15 cellular contexts compared by ENCODE assay signal in the genomic region with DNA sequence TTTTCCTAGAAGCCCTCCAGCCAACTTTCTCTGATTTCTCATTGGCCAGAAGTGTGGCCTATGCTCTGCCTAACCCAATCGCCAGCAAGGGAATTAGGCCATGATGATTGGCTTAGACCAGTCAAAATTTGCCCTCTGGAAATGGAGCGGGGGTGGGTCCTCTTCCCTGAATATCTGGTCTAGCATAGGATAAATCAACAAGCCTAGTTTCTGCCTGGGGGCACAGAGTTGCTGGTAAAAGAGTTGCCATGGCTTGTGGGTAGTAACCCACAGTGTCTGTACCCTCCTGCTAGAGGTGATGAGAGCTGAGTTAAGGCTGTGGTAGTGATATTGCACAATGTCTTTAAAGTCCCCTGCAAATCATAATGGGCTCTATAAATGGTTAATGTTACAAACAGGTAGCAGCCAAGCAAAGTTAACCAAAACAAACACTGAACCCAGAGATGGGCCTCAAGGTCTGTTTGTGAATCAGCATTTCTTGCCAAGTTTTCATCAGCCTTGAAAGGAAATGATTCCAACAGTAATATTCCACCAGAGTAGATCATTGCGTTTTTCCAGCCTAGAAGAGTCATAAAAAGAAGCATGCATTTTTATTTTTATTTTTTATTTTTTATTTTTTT. TPM values are rescaled to one million over a fixed set of nuclear protein-coding genes. Genes with fewer than 3 reads are reported as not detected.
A peak's percentile ranks its signal among the peaks of the same experiment; 100 is the strongest.
DNase-seq lines count a peak whose midpoint lies in the region; ATAC-seq and TF ChIP-seq lines count a peak whose summit lies in the region.
"Had no signal": no experiment of that assay in that cellular context is flagged by ENCODE, and none has a peak within 500 bp of the region (broad histone marks: within the 10 kb centered on the region; RNA-seq: fewer than 3 reads in every experiment).

No MANE protein-coding gene starts in this region.

- H3K27ac Mint-ChIP-seq in CD8-positive, alpha-beta T cell = peak overlapping the region; percentile 43
- H3K27ac Mint-ChIP-seq in activated CD8-positive, alpha-beta T cell treated with anti-CD3 and anti-CD28 coated beads for 36 hours = peak overlapping the region; percentile 17
- H3K27ac Mint-ChIP-seq: activated naive CD8-positive, alpha-beta T cell treated with anti-CD3 and anti-CD28 coated beads, Interleukin-2, amount 10 ng/mL, durations not matched to agents 7 days and 5 days had no signal

- H3K27ac ChIP-seq in CD8-positive, alpha-beta T cell (ENCODE audit: low read depth, low read length) = no peak overlapping the region
- H3K27ac ChIP-seq in left lung = no peak overlapping the region
- no peak overlapping the region for H3K27ac ChIP-seq in gastroesophageal sphincter
- H3K27ac ChIP-seq: stomach had no signal

- no peak for TF ChIP-seq POLR2A in gastroesophageal sphincter (IDR thresholded peaks at IDR 0.05)

- CTCF ChIA-PET in CD8-positive, alpha-beta T cell (lab: Charles Lee) = no interaction called here
- CTCF ChIA-PET in activated CD8-positive, alpha-beta T cell treated with anti-CD3 and anti-CD28 coated beads for 36 hours (lab: Charles Lee) = interaction anchor here (1.6 kb wide), 1 partner anchor 49 kb away, joined by 3 read pairs; no protein-coding TSS in a partner anchor

- H3K4me3 ChIP-seq in CD8-positive, alpha-beta T cell (ENCODE audit: low read depth, low read length) = no peak overlapping the region
- no peak overlapping the region for H3K4me3 ChIP-seq in left lung
- no peak overlapping the region for H3K4me3 ChIP-seq in gastroesophageal sphincter
- H3K4me3 ChIP-seq: lung, stomach had no signal

- intact Hi-C loops in CD8-positive, alpha-beta T cell (cut with DNase I, micrococcal nuclease) = no loop called here
- intact Hi-C loops in activated CD8-positive, alpha-beta T cell treated with anti-CD3 and anti-CD28 coated beads for 36 hours (cut with micrococcal nuclease) = no loop called here
- intact Hi-C loops in left lung (cut with DNase I) = no loop called here

- no peak for DNase-seq in CD8-positive, alpha-beta T cell
- DNase-seq in HuH-7.5 (ENCODE audit: low spot score) = peak; percentile 48
- no peak for DNase-seq in activated CD8-positive, alpha-beta T cell treated with anti-CD3 and anti-CD28 coated beads for 36 hours
- DNase-seq in left lung = no peak
- no peak for DNase-seq in superior temporal gyrus (ENCODE audit: extremely low spot score)
- DNase-seq in pons (ENCODE audit: low spot score) = no peak
- DNase-seq: activated CD4-positive, alpha-beta T cell treated with anti-CD3 and anti-CD28 coated beads for 4 hours; activated naive CD8-positive, alpha-beta T cell treated with anti-CD3 and anti-CD28 coated beads, Interleukin-2, amount 10 ng/mL, durations not matched to agents 7 days and 5 days; NCI-H187; stimulated activated CD4-positive, alpha-beta T cell treated with anti-CD3 and anti-CD28 coated beads, Interleukin-2, amount 100 ng/mL, for 48 hours; stomach had no signal

- ATAC-seq in CD8-positive, alpha-beta T cell = no peak
- ATAC-seq in activated CD8-positive, alpha-beta T cell treated with anti-CD3 and anti-CD28 coated beads for 36 hours = peak; percentile 52
- peak; percentile 23 for ATAC-seq in left lung
- ATAC-seq in GM18861 (IDR thresholded peaks at IDR 0.05; ENCODE audit: unreplicated experiment) = no peak
- ATAC-seq in gastroesophageal sphincter = no peak

- no peaks in the 10 kb centered on the region for H3K4me1 ChIP-seq in CD8-positive, alpha-beta T cell (ENCODE audit: insufficient read depth, low read length)
- no peaks in the 10 kb centered on the region for H3K4me1 ChIP-seq in left lung
- peaks cover 0 to 7% (median 0%) of the 10 kb centered on the region in 3 donors for H3K4me1 ChIP-seq in gastroesophageal sphincter

- no peak for TF ChIP-seq EP300 in gastroesophageal sphincter (IDR thresholded peaks at IDR 0.05)

- WGBS in gastroesophageal sphincter (ENCODE audit: low coverage in 1 of 2), 2 donors = 40 to 75% methylated on average over 1 to 2 of the region's 3 CpGs

- H3K4me1 Mint-ChIP-seq in CD8-positive, alpha-beta T cell (ENCODE audit: low read depth) = peaks cover 22% of the 10 kb centered on the region
- peaks cover 36% of the 10 kb centered on the region for H3K4me1 Mint-ChIP-seq in activated CD8-positive, alpha-beta T cell treated with anti-CD3 and anti-CD28 coated beads for 36 hours (ENCODE audit: low read depth)
- H3K4me1 Mint-ChIP-seq: CD14-positive monocyte had no signal

- H3K4me3 Mint-ChIP-seq in CD8-positive, alpha-beta T cell = no peak overlapping the region
- no peak overlapping the region for H3K4me3 Mint-ChIP-seq in activated CD8-positive, alpha-beta T cell treated with anti-CD3 and anti-CD28 coated beads for 36 hours
- H3K4me3 Mint-ChIP-seq: activated naive CD8-positive, alpha-beta T cell treated with anti-CD3 and anti-CD28 coated beads, Interleukin-2, amount 10 ng/mL, durations not matched to agents 7 days and 5 days; CD14-positive monocyte had no signal

- H3K27me3 Mint-ChIP-seq in CD8-positive, alpha-beta T cell (ENCODE audit: low read depth) = no peaks in the 10 kb centered on the region
- no peaks in the 10 kb centered on the region for H3K27me3 Mint-ChIP-seq in activated CD8-positive, alpha-beta T cell treated with anti-CD3 and anti-CD28 coated beads for 36 hours
- H3K27me3 Mint-ChIP-seq: activated naive CD8-positive, alpha-beta T cell treated with anti-CD3 and anti-CD28 coated beads, Interleukin-2, amount 10 ng/mL, durations not matched to agents 7 days and 5 days had no signal

- TF ChIP-seq CTCF in CD8-positive, alpha-beta T cell (IDR thresholded peaks at IDR 0.05) = no peak
- TF ChIP-seq CTCF in activated CD8-positive, alpha-beta T cell treated with anti-CD3 and anti-CD28 coated beads for 36 hours (IDR thresholded peaks at IDR 0.05) = no peak
- TF ChIP-seq CTCF in left lung (IDR thresholded peaks at IDR 0.05) (no peak), gastroesophageal sphincter (IDR thresholded peaks at IDR 0.05) (no peak)

- peaks cover 8% of the 10 kb centered on the region for H3K36me3 ChIP-seq in CD8-positive, alpha-beta T cell (ENCODE audit: insufficient read depth, low read length)
- peaks cover 0 to 42% of the 10 kb centered on the region in 2 donors for H3K36me3 ChIP-seq in left lung
- H3K36me3 ChIP-seq in gastroesophageal sphincter = peaks cover 0 to 81% of the 10 kb centered on the region in 2 donors

- H3K9me3 Mint-ChIP-seq in CD8-positive, alpha-beta T cell = no peaks in the 10 kb centered on the region
- no peaks in the 10 kb centered on the region for H3K9me3 Mint-ChIP-seq in activated CD8-positive, alpha-beta T cell treated with anti-CD3 and anti-CD28 coated beads for 36 hours
- H3K9me3 Mint-ChIP-seq: activated naive CD8-positive, alpha-beta T cell treated with anti-CD3 and anti-CD28 coated beads, Interleukin-2, amount 10 ng/mL, durations not matched to agents 7 days and 5 days; CD14-positive monocyte had no signal

- peaks cover 77% of the 10 kb centered on the region for H3K36me3 Mint-ChIP-seq in CD8-positive, alpha-beta T cell
- peaks cover 65% of the 10 kb centered on the region for H3K36me3 Mint-ChIP-seq in activated CD8-positive, alpha-beta T cell treated with anti-CD3 and anti-CD28 coated beads for 36 hours (ENCODE audit: low read depth)

- POLR2A ChIA-PET in CD8-positive, alpha-beta T cell (lab: Charles Lee) = no interaction called here
- POLR2A ChIA-PET in activated CD8-positive, alpha-beta T cell treated with anti-CD3 and anti-CD28 coated beads for 36 hours (lab: Charles Lee) = no interaction called here

- no peaks in the 10 kb centered on the region for H3K27me3 ChIP-seq in CD8-positive, alpha-beta T cell (ENCODE audit: insufficient read depth, low read length)
- H3K27me3 ChIP-seq in left lung (no peaks in the 10 kb centered on the region), gastroesophageal sphincter (no peaks in the 10 kb centered on the region)
- H3K27me3 ChIP-seq: stomach had no signal

- H3K9me3 ChIP-seq in CD8-positive, alpha-beta T cell (ENCODE audit: low read length) = no peaks in the 10 kb centered on the region
- H3K9me3 ChIP-seq in left lung = no peaks in the 10 kb centered on the region
- no peaks in the 10 kb centered on the region for H3K9me3 ChIP-seq in gastroesophageal sphincter
- H3K9me3 ChIP-seq: stomach had no signal

RNA-seq across cellular contexts. Expression of gene GALM, which starts 19.3 kb away (rescaled TPM):
- total RNA-seq in CD8-positive, alpha-beta T cell = 1 to 10 TPM; 4.4 to 4.7 TPM
- 10 to 100 TPM; 38.3 to 40.6 TPM for total RNA-seq in activated CD8-positive, alpha-beta T cell treated with anti-CD3 and anti-CD28 coated beads for 36 hours
- 10 to 100 TPM; 12.8 to 21.3 TPM for total RNA-seq in left lung
- total RNA-seq in gastroesophageal sphincter = 10 to 100 TPM in 3 of 4 donors, 1 to 10 TPM in 1; 9.2 to 17.1 (median 13.2) TPM

Comparison
In these comparisons a context has a peak if more than half of its experiments do, and no peak if none do; other contexts are left out.
1. ATAC-seq: peak in activated CD8-positive, alpha-beta T cell treated with anti-CD3 and anti-CD28 coated beads for 36 hours (single experiment) and left lung (single experiment); none in CD8-positive, alpha-beta T cell (single experiment), GM18861 (single experiment) and gastroesophageal sphincter (single experiment).